Comparison of ENCODE assay signal across 32 cellular contexts in genomic region chr15:62121273-62122015, GRCh38. TPM values are rescaled to one million over a fixed set of nuclear protein-coding genes. Genes with fewer than 3 reads are reported as not detected.
A peak's percentile ranks its signal among the peaks of the same experiment; 100 is the strongest.
DNase-seq lines count a peak whose midpoint lies in the region; ATAC-seq, FAIRE-seq and TF ChIP-seq lines count a peak whose summit lies in the region.
"Had no signal": no experiment of that assay in that cellular context is flagged by ENCODE, and none has a peak within 500 bp of the region (broad histone marks: within the 10 kb centered on the region; RNA-seq: fewer than 3 reads in every experiment).

No MANE protein-coding gene starts in this region.

- no peak overlapping the region for H3K9ac ChIP-seq in endothelial cell of umbilical vein (replicated peaks; ENCODE audit: extremely low read depth, insufficient read depth, low read length)

- H4K20me1 ChIP-seq in endothelial cell of umbilical vein (replicated peaks; ENCODE audit: control insufficient read depth, extremely low read depth, insufficient read depth, low read length), result no peaks in the 10 kb centered on the region

- TF ChIP-seq CTCF in endothelial cell of umbilical vein (IDR thresholded peaks at IDR 0.05; ENCODE audit: extremely low read depth in 1 of 2, insufficient read depth in 1 of 2, low read depth in 1 of 2, low read length in 2 of 2) (no peak), testis (IDR thresholded peaks at IDR 0.05) (no peak)

- no peaks in the 10 kb centered on the region for H3K27me3 ChIP-seq in endothelial cell of umbilical vein (ENCODE audit: control insufficient read depth in 2 of 2, insufficient read depth in 2 of 2, low read length in 2 of 2)
- no peaks in the 10 kb centered on the region for H3K27me3 ChIP-seq in testis
- H3K27me3 ChIP-seq: brain microvascular endothelial cell, esophagus squamous epithelium, gastrocnemius medialis, hepatocyte, MG63, SJCRH30, vagina had no signal

- H3K79me2 ChIP-seq in endothelial cell of umbilical vein (ENCODE audit: control insufficient read depth, insufficient read depth, low read length), result no peaks in the 10 kb centered on the region
- H3K79me2 ChIP-seq: hepatocyte had no signal

- H3K27ac ChIP-seq in endothelial cell of umbilical vein (ENCODE audit: insufficient read depth, low read depth, low read length), result no peak overlapping the region
- no peak overlapping the region for H3K27ac ChIP-seq in testis
- H3K27ac ChIP-seq: brain microvascular endothelial cell, C4-2B, hepatocyte, left ventricle myocardium inferior, SJCRH30, thoracic aorta, vagina had no signal

- ATAC-seq in stimulated activated naive CD8-positive, alpha-beta T cell treated with anti-CD3 and anti-CD28 coated beads, Interleukin-15, Interleukin-2, amounts not matched to agents 100 U/mL and 50 U/mL, for 24 hours, result no peak
- ATAC-seq in HG02870 (IDR thresholded peaks at IDR 0.05; ENCODE audit: unreplicated experiment), result no peak
- no peak for ATAC-seq in GM19395 (IDR thresholded peaks at IDR 0.05; ENCODE audit: unreplicated experiment)
- ATAC-seq: Panc1 had no signal

- FAIRE-seq in endothelial cell of umbilical vein (lab: Jason Lieb, UNC), result no peak
- FAIRE-seq: small intestine had no signal

- H3K4me1 ChIP-seq in endothelial cell of umbilical vein (ENCODE audit: control insufficient read depth, extremely low read depth, insufficient read depth, low read length) (peaks cover 60% of the 10 kb centered on the region), testis (no peaks in the 10 kb centered on the region)

- peaks cover 56% of the 10 kb centered on the region for H3K4me1 Mint-ChIP-seq in stimulated activated naive CD8-positive, alpha-beta T cell treated with anti-CD3 and anti-CD28 coated beads, Interleukin-15, Interleukin-2, amounts not matched to agents 100 ng/mL and 50 ng/mL, for 24 hours (ENCODE audit: low read depth)

- no peak overlapping the region for H2AFZ ChIP-seq in endothelial cell of umbilical vein (ENCODE audit: low read depth, low read length)
- H2AFZ ChIP-seq: hepatocyte had no signal

- no peaks in the 10 kb centered on the region for H3K36me3 Mint-ChIP-seq in stimulated activated naive CD8-positive, alpha-beta T cell treated with anti-CD3 and anti-CD28 coated beads, Interleukin-15, Interleukin-2, amounts not matched to agents 100 ng/mL and 50 ng/mL, for 24 hours (ENCODE audit: low read depth)
- H3K36me3 Mint-ChIP-seq: immature natural killer cell; naive thymus-derived CD4-positive, alpha-beta T cell had no signal

- WGBS in testis, 2 donors, result 86 to 88% methylated on average over 8 of the region's 8 CpGs

- POLR2A ChIA-PET in endothelial cell of umbilical vein (lab: Charles Lee), result interaction anchor here (0.7 kb wide), 1 partner anchor 43 kb away, joined by 5 read pairs; no protein-coding TSS in a partner anchor

- H3K9me3 ChIP-seq in endothelial cell of umbilical vein (replicated peaks; ENCODE audit: control insufficient read depth, insufficient read depth, low read length), result no peaks in the 10 kb centered on the region
- no peaks in the 10 kb centered on the region for H3K9me3 ChIP-seq in testis
- H3K9me3 ChIP-seq: esophagus squamous epithelium, gastrocnemius medialis, left ventricle myocardium inferior, SJCRH30, thoracic aorta, vagina had no signal

- TF ChIP-seq POLR2A in endothelial cell of umbilical vein (IDR thresholded peaks at IDR 0.05; ENCODE audit: low read depth, low read length) (no peak), testis (IDR thresholded peaks at IDR 0.05) (no peak)

- H3K36me3 ChIP-seq in endothelial cell of umbilical vein (ENCODE audit: control insufficient read depth in 2 of 2, extremely low read depth in 1 of 2, insufficient read depth in 2 of 2, low read length in 2 of 2) (no peaks in the 10 kb centered on the region), testis (ENCODE audit: low read depth, missing control alignments) (no peaks in the 10 kb centered on the region)
- H3K36me3 ChIP-seq: brain microvascular endothelial cell, esophagus squamous epithelium, gastrocnemius medialis, left ventricle myocardium inferior, MG63, SJCRH30, thoracic aorta, vagina had no signal

- dilution Hi-C loops in endothelial cell of umbilical vein (cut with MboI; ENCODE audit: extremely low pct_ligation_motif_present, low sequenced_read_pairs), result no loop called here

- intact Hi-C loops in endothelial cell of umbilical vein (cut with micrococcal nuclease) (no loop called here), testis (cut with DNase I; ENCODE audit: low total_unique reads) (no loop called here)

- peaks cover 4% of the 10 kb centered on the region for H3K27me3 Mint-ChIP-seq in stimulated activated naive CD8-positive, alpha-beta T cell treated with anti-CD3 and anti-CD28 coated beads, Interleukin-15, Interleukin-2, amounts not matched to agents 100 ng/mL and 50 ng/mL, for 24 hours

- CTCF ChIA-PET in endothelial cell of umbilical vein (lab: Charles Lee), result interaction anchor here (0.7 kb wide), 1 partner anchor 9 kb away, joined by 3 read pairs; no protein-coding TSS in a partner anchor

- H3K27ac Mint-ChIP-seq in stimulated activated naive CD8-positive, alpha-beta T cell treated with anti-CD3 and anti-CD28 coated beads, Interleukin-15, Interleukin-2, amounts not matched to agents 100 ng/mL and 50 ng/mL, for 24 hours, result peak overlapping the region; percentile 32
- H3K27ac Mint-ChIP-seq: immature natural killer cell had no signal

- H3K9me3 Mint-ChIP-seq in stimulated activated naive CD8-positive, alpha-beta T cell treated with anti-CD3 and anti-CD28 coated beads, Interleukin-15, Interleukin-2, amounts not matched to agents 100 ng/mL and 50 ng/mL, for 24 hours, result no peaks in the 10 kb centered on the region
- H3K9me3 Mint-ChIP-seq: effector memory CD8-positive, alpha-beta T cell; immature natural killer cell had no signal

- H3K4me2 ChIP-seq in endothelial cell of umbilical vein (ENCODE audit: insufficient read depth, low read length), result no peak overlapping the region
- H3K4me2 ChIP-seq: hepatocyte had no signal

- no peaks in the 10 kb centered on the region for H3K9me1 ChIP-seq in endothelial cell of umbilical vein (replicated peaks; ENCODE audit: control insufficient read depth, extremely low read depth, insufficient read depth, low read length)

- no TSS peak for BruUV-seq in endothelial cell of umbilical vein (replicated peaks; lab: Mats Ljungman, UMichigan)

- H3K4me3 Mint-ChIP-seq in stimulated activated naive CD8-positive, alpha-beta T cell treated with anti-CD3 and anti-CD28 coated beads, Interleukin-15, Interleukin-2, amounts not matched to agents 100 ng/mL and 50 ng/mL, for 24 hours, result no peak overlapping the region
- H3K4me3 Mint-ChIP-seq: immature natural killer cell; naive thymus-derived CD4-positive, alpha-beta T cell had no signal

- H3K4me3 ChIP-seq in endothelial cell of umbilical vein (replicated peaks in 1 of 3; ENCODE audit: insufficient read depth in 1 of 3, low read depth in 1 of 3, low read length in 3 of 3) (no peak overlapping the region), testis (no peak overlapping the region)
- H3K4me3 ChIP-seq: esophagus squamous epithelium, gastrocnemius medialis, hepatocyte, left ventricle myocardium inferior, MG63, SJCRH30, thoracic aorta, vagina had no signal

- no peak for DNase-seq in stimulated activated naive CD8-positive, alpha-beta T cell treated with anti-CD3 and anti-CD28 coated beads, Interleukin-15, Interleukin-2, amounts not matched to agents 100 U/mL and 50 U/mL, for 24 hours
- DNase-seq in RPMI7951 (ENCODE audit: low read depth) (peak; percentile 29), endothelial cell of umbilical vein (ENCODE audit: low read depth, low spot score) (peak; percentile 32), testis (no peak)
- DNase-seq: activated CD4-positive, alpha-beta T cell treated with anti-CD3 and anti-CD28 coated beads for 1 hour; activated effector memory CD4-positive, alpha-beta T cell treated with anti-CD3 and anti-CD28 coated beads, Interleukin-2, amount 50 U/mL, for 16 hours; brain microvascular endothelial cell; DMS79; esophagus squamous epithelium; gastrocnemius medialis; immature natural killer cell; left ventricle myocardium inferior; MG63; naive thymus-derived CD4-positive, alpha-beta T cell; NCI-H1417 treated with DMSO at 0.1 percent for 48 hours; NCI-H2107; NK-92 treated with Interleukin-12 subunit alpha and Interleukin-12 subunit beta, amount 100 ng/mL, for 24 hours; occipital lobe; SJCRH30; stimulated activated CD4-positive, alpha-beta T cell treated with anti-CD3 and anti-CD28 coated beads, Interleukin-2, amount 100 ng/mL, for 24 hours had no signal

TF ChIP-seq in endothelial cell of umbilical vein, 7 proteins besides CTCF, POLR2A, EP300 and RAD21 (continues in another document):
- TF ChIP-seq GATA2 (IDR thresholded peaks at IDR 0.05; ENCODE audit: insufficient read depth, insufficient read length, low read depth, low read length) (no peak), JUN (IDR thresholded peaks at IDR 0.05; ENCODE audit: borderline replicate concordance, insufficient read depth, insufficient read length, low read depth) (no peak)

RNA-seq across cellular contexts. Expression of gene C2CD4B, which starts 43.6 kb away (rescaled TPM):
- total RNA-seq in RPMI7951 (2014; rRNA removed; shearing (Covaris generic)), result not detected in 2 replicates
- total RNA-seq in endothelial cell of umbilical vein, result 28.4 and 31.7 TPM in 2 replicates
- 31.5 and 31.7 TPM in 2 replicates for polyA plus RNA-seq in endothelial cell of umbilical vein
- polyA plus RNA-seq in endothelial cell of umbilical vein (2011; cell fraction: cytosol; rRNA removed), result 10.7 and 21.1 TPM in 2 replicates
- polyA plus RNA-seq in endothelial cell of umbilical vein (2011; cell fraction: nucleus; rRNA removed), result 33.6 and 34.4 TPM in 2 replicates
- polyA plus RNA-seq in endothelial cell of umbilical vein (2012), result 7.8 and 12.1 TPM in 2 replicates
- 7.0 and 7.5 TPM in 2 replicates for polyA minus RNA-seq in endothelial cell of umbilical vein
- polyA minus RNA-seq in endothelial cell of umbilical vein (2011; cell fraction: cytosol; rRNA and poly(A)+ RNA removed), result not detected
- 25.2 and 57.0 TPM in 2 replicates for polyA minus RNA-seq in endothelial cell of umbilical vein (2011; cell fraction: nucleus; rRNA and poly(A)+ RNA removed)
- 1 to 10 TPM; 2.7 to 2.9 TPM for total RNA-seq in testis
- polyA plus RNA-seq in testis (ENCODE audit: insufficient read depth, low read depth, low replicate concordance), result 0.26 TPM
- total RNA-seq: H4, SJCRH30 had no signal
- polyA plus RNA-seq: immature natural killer cell; naive thymus-derived CD4-positive, alpha-beta T cell had no signal

RNA-seq across cellular contexts. Expression of gene C2CD4A, which starts 54.7 kb away (rescaled TPM):
- total RNA-seq in RPMI7951 (2014; rRNA removed; shearing (Covaris generic)), result not detected in 2 replicates
- total RNA-seq in endothelial cell of umbilical vein, result 0.46 and 1.1 TPM in 2 replicates
- 0.10 and 0.33 TPM in 2 replicates for polyA plus RNA-seq in endothelial cell of umbilical vein
- 0.23 and 0.25 TPM in 2 replicates for polyA plus RNA-seq in endothelial cell of umbilical vein (2011; cell fraction: cytosol; rRNA removed)
- 0.64 and 0.80 TPM in 2 replicates for polyA plus RNA-seq in endothelial cell of umbilical vein (2011; cell fraction: nucleus; rRNA removed)
- 0.25 and 0.37 TPM in 2 replicates for polyA plus RNA-seq in endothelial cell of umbilical vein (2012)
- polyA minus RNA-seq in endothelial cell of umbilical vein, result 0.06 and 0.34 TPM in 2 replicates
- not detected for polyA minus RNA-seq in endothelial cell of umbilical vein (2011; cell fraction: cytosol; rRNA and poly(A)+ RNA removed)
- polyA minus RNA-seq in endothelial cell of umbilical vein (2011; cell fraction: nucleus; rRNA and poly(A)+ RNA removed), result 1.6 and 2.3 TPM in 2 replicates
- total RNA-seq in testis, result under 1 TPM; 0.12 to 0.39 TPM
- polyA plus RNA-seq in testis (ENCODE audit: insufficient read depth, low read depth, low replicate concordance), result 0.08 TPM
- total RNA-seq: H4; left ventricle myocardium inferior; naive thymus-derived CD4-positive, alpha-beta T cell; T-helper 1 cell treated with Interleukin-12 subunit alpha and Interleukin-12 subunit beta and Interleukin-4 antibody, amounts not matched to agents 30 ng/mL and 1 ng/mL, for 36 hours; vagina had no signal
- polyA plus RNA-seq: immature natural killer cell; naive thymus-derived CD4-positive, alpha-beta T cell had no signal

Comparison
In these comparisons a context has a peak if more than half of its experiments do, and no peak if none do; other contexts are left out.
1. DNase-seq: peak in RPMI7951 (single experiment) and endothelial cell of umbilical vein (single experiment); none in stimulated activated naive CD8-positive, alpha-beta T cell treated with anti-CD3 and anti-CD28 coated beads, Interleukin-15, Interleukin-2, amounts not matched to agents 100 U/mL and 50 U/mL, for 24 hours (single experiment) and testis (single experiment).